Comparison of ENCODE assay signal across 21 cellular contexts in genomic region chr20:16477632-16478031, GRCh38.
DNase-seq lines count a peak whose midpoint lies in the region; TF ChIP-seq lines count a peak whose summit lies in the region.
"Had no signal": no experiment of that assay in that cellular context is flagged by ENCODE, and none has a peak within 500 bp of the region (broad histone marks: within the 10 kb centered on the region; RNA-seq: fewer than 3 reads in every experiment).

No MANE protein-coding gene starts in this region.

- no peaks in the 10 kb centered on the region for H3K9me3 Mint-ChIP-seq in Caco-2 (ENCODE audit: unreplicated experiment)
- H3K9me3 Mint-ChIP-seq: activated naive CD4-positive, alpha-beta T cell treated with anti-CD3 and anti-CD28 coated beads for 36 hours; central memory CD8-positive, alpha-beta T cell; neural progenitor cell had no signal

- H3K4me3 Mint-ChIP-seq in Caco-2 (ENCODE audit: unreplicated experiment), result peak overlapping the region; percentile 35
- H3K4me3 Mint-ChIP-seq: activated naive CD4-positive, alpha-beta T cell treated with anti-CD3 and anti-CD28 coated beads for 36 hours; B cell; central memory CD8-positive, alpha-beta T cell; neural progenitor cell had no signal

- H3K27ac Mint-ChIP-seq in Caco-2 (ENCODE audit: unreplicated experiment), result peak overlapping the region; percentile 63
- H3K27ac Mint-ChIP-seq: activated naive CD4-positive, alpha-beta T cell treated with anti-CD3 and anti-CD28 coated beads for 36 hours; B cell; neural progenitor cell had no signal

- H3K36me3 ChIP-seq in Caco-2 (ENCODE audit: control insufficient read depth, insufficient read depth, low read length) (no peaks in the 10 kb centered on the region), osteoblast (ENCODE audit: insufficient read depth, low read length) (no peaks in the 10 kb centered on the region)
- H3K36me3 ChIP-seq: ascending aorta, neural progenitor cell had no signal

- H3K27me3 Mint-ChIP-seq in Caco-2 (ENCODE audit: insufficient read depth, unreplicated experiment), result no peaks in the 10 kb centered on the region
- H3K27me3 Mint-ChIP-seq: B cell; central memory CD8-positive, alpha-beta T cell had no signal

- H4K20me1 ChIP-seq in osteoblast (ENCODE audit: insufficient read depth, low read length), result no peaks in the 10 kb centered on the region

- peak overlapping the region; percentile 38 for H2AFZ ChIP-seq in osteoblast (ENCODE audit: low read length)
- H2AFZ ChIP-seq: neural progenitor cell had no signal

- no peaks in the 10 kb centered on the region for H3K79me2 ChIP-seq in osteoblast (ENCODE audit: insufficient read depth, low read length)

- no peak overlapping the region for H3K27ac ChIP-seq in osteoblast (ENCODE audit: low read depth, low read length)
- H3K27ac ChIP-seq: ascending aorta, left ventricle myocardium inferior, neural progenitor cell had no signal

- H3K27me3 ChIP-seq in Caco-2 (replicated peaks; ENCODE audit: control insufficient read depth, insufficient read depth, low read length) (no peaks in the 10 kb centered on the region), osteoblast (ENCODE audit: insufficient read depth, low read length) (no peaks in the 10 kb centered on the region)
- H3K27me3 ChIP-seq: ascending aorta, neural progenitor cell had no signal

- H3K4me1 ChIP-seq in Caco-2 (peaks cover 62% of the 10 kb centered on the region), osteoblast (ENCODE audit: insufficient read depth, low read length) (peaks cover 15% of the 10 kb centered on the region)
- H3K4me1 ChIP-seq: neural progenitor cell had no signal

- H3K4me3 ChIP-seq in Caco-2 (ENCODE audit: low read depth, low read length), result no peak overlapping the region
- no peak overlapping the region for H3K4me3 ChIP-seq in fibroblast of mammary gland (ENCODE audit: control insufficient read depth, low read depth, low read length)
- H3K4me3 ChIP-seq in osteoblast (ENCODE audit: insufficient read depth, low read length), result no peak overlapping the region
- H3K4me3 ChIP-seq: ascending aorta, left ventricle myocardium inferior, neural progenitor cell had no signal

- POLR2A ChIA-PET in Caco-2 (lab: Charles Lee), result interaction anchor here (0.6 kb wide), 1 partner anchor 82 kb away, joined by 3 read pairs; no protein-coding TSS in a partner anchor

- no peaks in the 10 kb centered on the region for H3K9me3 ChIP-seq in Caco-2
- no peaks in the 10 kb centered on the region for H3K9me3 ChIP-seq in osteoblast (ENCODE audit: low read depth, low read length)
- H3K9me3 ChIP-seq: ascending aorta, left ventricle myocardium inferior had no signal

- intact Hi-C loops in Caco-2 (cut with micrococcal nuclease; ENCODE audit: unreplicated experiment), result loop anchor here (2.0 to 10.0 kb wide), 6 partner anchors 61 to 773 kb away; no protein-coding TSS in a partner anchor

- BruUV-seq in Caco-2 (replicated peaks; lab: Mats Ljungman, UMichigan), result no TSS peak

- peak overlapping the region; percentile 27 for H3K4me2 ChIP-seq in osteoblast (ENCODE audit: insufficient read depth, low read length)
- H3K4me2 ChIP-seq: neural progenitor cell had no signal

- peaks cover 7% of the 10 kb centered on the region for H3K36me3 Mint-ChIP-seq in Caco-2 (ENCODE audit: insufficient read depth, unreplicated experiment)

- peaks cover 36% of the 10 kb centered on the region for H3K4me1 Mint-ChIP-seq in Caco-2 (ENCODE audit: low read depth, unreplicated experiment)
- H3K4me1 Mint-ChIP-seq: central memory CD8-positive, alpha-beta T cell had no signal

- CTCF ChIA-PET in Caco-2 (lab: Charles Lee), result interaction anchor here (0.6 kb wide), 1 partner anchor 13 kb away, joined by 3 read pairs; no protein-coding TSS in a partner anchor

- TF ChIP-seq CTCF in Caco-2 (IDR thresholded peaks at IDR 0.05; ENCODE audit: insufficient read depth in 1 of 2, low read depth in 1 of 2, low read length in 1 of 2, severe bottlenecking in 1 of 2, unreplicated experiment in 1 of 2), result no peak
- TF ChIP-seq CTCF in fibroblast of mammary gland (conservative IDR thresholded peaks at IDR 0.05; ENCODE audit: control insufficient read depth, insufficient read depth, low read depth, low read length), result no peak
- no peak for TF ChIP-seq CTCF in osteoblast (IDR thresholded peaks at IDR 0.05; ENCODE audit: extremely low read depth, low read depth, low read length)

- DNase-seq in Caco-2, result peak in 1 of 2 experiments; percentile 32
- DNase-seq in M059J (ENCODE audit: low read depth), result peak; percentile 8
- peak; percentile 19 for DNase-seq in fibroblast of mammary gland (ENCODE audit: low read depth)
- DNase-seq in osteoblast (ENCODE audit: insufficient read length, low spot score, missing footprints), result no peak
- no peak for DNase-seq in cerebellum (ENCODE audit: low spot score)
- DNase-seq in SIG-M5 treated with dmso at 0.1 percent for 504 hours (lab: John Stamatoyannopoulos, UW; ENCODE audit: unreplicated experiment), result no peak
- DNase-seq in inferior parietal cortex (ENCODE audit: extremely low spot score), result no peak
- DNase-seq: activated CD4-positive, alpha-beta T cell treated with anti-CD3 and anti-CD28 coated beads, Interleukin-2, amount 50 U/mL, for 48 hours; activated naive CD4-positive, alpha-beta T cell treated with anti-CD3 and anti-CD28 coated beads for 36 hours; activated T-cell treated with anti-CD3 and anti-CD28 coated beads for 4 hours; Calu3; erythroblast; left ventricle myocardium inferior; NCI-H1930; NCI-H345; NCI-H82; stimulated activated CD4-positive, alpha-beta T cell treated with anti-CD3 and anti-CD28 coated beads, Interleukin-4, amount 100 ng/mL, for 1 hour had no signal

Comparison
In these comparisons a context has a peak if more than half of its experiments do, and no peak if none do; other contexts are left out.
1. DNase-seq: peak in M059J (single experiment) and fibroblast of mammary gland (single experiment); none in osteoblast (single experiment), cerebellum (single experiment), SIG-M5 treated with dmso at 0.1 percent for 504 hours (single experiment) and inferior parietal cortex (single experiment).